ENCODE assay signal across 18 cellular contexts in genomic region chr16:49593423-49594040, GRCh38.
DNase-seq lines count a peak whose midpoint lies in the region; ATAC-seq and TF ChIP-seq lines count a peak whose summit lies in the region.
"Had no signal": no experiment of that assay in that cellular context is flagged by ENCODE, and none has a peak within 500 bp of the region (broad histone marks: within the 10 kb centered on the region; RNA-seq: fewer than 3 reads in every experiment).

No MANE protein-coding gene starts in this region.

- TF ChIP-seq CTCF in activated CD8-positive, alpha-beta T cell treated with anti-CD3 and anti-CD28 coated beads for 36 hours (IDR thresholded peaks at IDR 0.05), result no peak
- TF ChIP-seq CTCF in coronary artery (IDR thresholded peaks at IDR 0.05), result no peak

- H3K4me3 Mint-ChIP-seq in activated CD8-positive, alpha-beta T cell treated with anti-CD3 and anti-CD28 coated beads, Interleukin-2, amount 10 ng/mL, durations not matched to agents 7 days and 5 days, result no peak overlapping the region
- H3K4me3 Mint-ChIP-seq in activated CD8-positive, alpha-beta T cell treated with anti-CD3 and anti-CD28 coated beads for 36 hours, result no peak overlapping the region
- H3K4me3 Mint-ChIP-seq: activated B cell treated with CpG ODN at 0.5 μM for 24 hours; activated T-cell treated with anti-CD3 and anti-CD28 coated beads, Interleukin-2, amount 50 U/mL, for 24 hours; CD4-positive, CD25-positive, alpha-beta regulatory T cell; natural killer cell had no signal

- H3K27ac ChIP-seq in coronary artery, result no peak overlapping the region
- H3K27ac ChIP-seq: adrenal gland, esophagus muscularis mucosa had no signal

- in situ Hi-C loops in KBM-7 (cut with MboI; ENCODE audit: low pct_unique_long_range_greater_than_20kb, low sequenced_read_pairs), result no loop called here

- no peak overlapping the region for H3K27ac Mint-ChIP-seq in activated CD8-positive, alpha-beta T cell treated with anti-CD3 and anti-CD28 coated beads, Interleukin-2, amount 10 ng/mL, durations not matched to agents 7 days and 5 days
- H3K27ac Mint-ChIP-seq in activated CD8-positive, alpha-beta T cell treated with anti-CD3 and anti-CD28 coated beads for 36 hours, result no peak overlapping the region
- H3K27ac Mint-ChIP-seq: activated B cell treated with CpG ODN at 0.5 μM for 24 hours; activated T-cell treated with anti-CD3 and anti-CD28 coated beads, Interleukin-2, amount 50 U/mL, for 24 hours; CD4-positive, CD25-positive, alpha-beta regulatory T cell; natural killer cell had no signal

- H3K4me1 Mint-ChIP-seq in activated CD8-positive, alpha-beta T cell treated with anti-CD3 and anti-CD28 coated beads, Interleukin-2, amount 10 ng/mL, durations not matched to agents 7 days and 5 days (ENCODE audit: low read depth), result peaks cover 6% of the 10 kb centered on the region
- peaks cover 3% of the 10 kb centered on the region for H3K4me1 Mint-ChIP-seq in activated CD8-positive, alpha-beta T cell treated with anti-CD3 and anti-CD28 coated beads for 36 hours (ENCODE audit: low read depth)
- H3K4me1 Mint-ChIP-seq: activated B cell treated with CpG ODN at 0.5 μM for 24 hours, natural killer cell had no signal

- peaks cover 15% of the 10 kb centered on the region for H3K27me3 Mint-ChIP-seq in activated CD8-positive, alpha-beta T cell treated with anti-CD3 and anti-CD28 coated beads, Interleukin-2, amount 10 ng/mL, durations not matched to agents 7 days and 5 days (ENCODE audit: low read depth)
- peaks cover 4% of the 10 kb centered on the region for H3K27me3 Mint-ChIP-seq in activated CD8-positive, alpha-beta T cell treated with anti-CD3 and anti-CD28 coated beads for 36 hours

- POLR2A ChIA-PET in activated CD8-positive, alpha-beta T cell treated with anti-CD3 and anti-CD28 coated beads, Interleukin-2, amount 10 ng/mL, durations not matched to agents 7 days and 5 days (lab: Charles Lee), result no interaction called here
- POLR2A ChIA-PET in activated CD8-positive, alpha-beta T cell treated with anti-CD3 and anti-CD28 coated beads for 36 hours (lab: Charles Lee), result interaction anchor here (1.0 kb wide), 1 partner anchor 270 kb away, joined by 5 read pairs; no protein-coding TSS in a partner anchor

- CTCF ChIA-PET in activated CD8-positive, alpha-beta T cell treated with anti-CD3 and anti-CD28 coated beads, Interleukin-2, amount 10 ng/mL, durations not matched to agents 7 days and 5 days (lab: Charles Lee), result interaction anchor here (0.7 to 2.8 kb wide), 13 partner anchors 10 to 190 kb away, joined by 3 to 15 read pairs (median 3); no protein-coding TSS in a partner anchor
- CTCF ChIA-PET in activated CD8-positive, alpha-beta T cell treated with anti-CD3 and anti-CD28 coated beads for 36 hours (lab: Charles Lee), result interaction anchor here (0.7 to 3.3 kb wide), 21 partner anchors 8 to 328 kb away, joined by 3 to 29 read pairs (median 4); no protein-coding TSS in a partner anchor

- peak; percentile 33 for ATAC-seq in activated CD8-positive, alpha-beta T cell treated with anti-CD3 and anti-CD28 coated beads, Interleukin-2, amount 10 ng/mL, durations not matched to agents 7 days and 5 days
- no peak for ATAC-seq in activated CD8-positive, alpha-beta T cell treated with anti-CD3 and anti-CD28 coated beads for 36 hours
- ATAC-seq in sciatic nerve, result no peak

- intact Hi-C loops in activated CD8-positive, alpha-beta T cell treated with anti-CD3 and anti-CD28 coated beads for 36 hours (cut with micrococcal nuclease), result loop anchor here (5.0 kb wide), 1 partner anchor 186 kb away; no protein-coding TSS in a partner anchor
- intact Hi-C loops in sciatic nerve (cut with DNase I), result no loop called here

- H3K36me3 Mint-ChIP-seq in activated CD8-positive, alpha-beta T cell treated with anti-CD3 and anti-CD28 coated beads, Interleukin-2, amount 10 ng/mL, durations not matched to agents 7 days and 5 days (ENCODE audit: low read depth), result no peaks in the 10 kb centered on the region
- no peaks in the 10 kb centered on the region for H3K36me3 Mint-ChIP-seq in activated CD8-positive, alpha-beta T cell treated with anti-CD3 and anti-CD28 coated beads for 36 hours (ENCODE audit: low read depth)
- H3K36me3 Mint-ChIP-seq: CD4-positive, CD25-positive, alpha-beta regulatory T cell; natural killer cell had no signal

- no peak overlapping the region for H3K4me3 ChIP-seq in coronary artery
- H3K4me3 ChIP-seq: adrenal gland, esophagus muscularis mucosa had no signal

- no peaks in the 10 kb centered on the region for H3K9me3 Mint-ChIP-seq in activated CD8-positive, alpha-beta T cell treated with anti-CD3 and anti-CD28 coated beads, Interleukin-2, amount 10 ng/mL, durations not matched to agents 7 days and 5 days (ENCODE audit: insufficient read depth)
- no peaks in the 10 kb centered on the region for H3K9me3 Mint-ChIP-seq in activated CD8-positive, alpha-beta T cell treated with anti-CD3 and anti-CD28 coated beads for 36 hours
- H3K9me3 Mint-ChIP-seq: activated B cell treated with CpG ODN at 0.5 μM for 24 hours; activated T-cell treated with anti-CD3 and anti-CD28 coated beads, Interleukin-2, amount 50 U/mL, for 24 hours; CD4-positive, CD25-positive, alpha-beta regulatory T cell; natural killer cell had no signal

- DNase-seq in activated CD8-positive, alpha-beta T cell treated with anti-CD3 and anti-CD28 coated beads, Interleukin-2, amount 10 ng/mL, durations not matched to agents 7 days and 5 days, result no peak
- no peak for DNase-seq in activated CD8-positive, alpha-beta T cell treated with anti-CD3 and anti-CD28 coated beads for 36 hours
- DNase-seq in KBM-7, result peak; percentile 1
- DNase-seq in coronary artery (ENCODE audit: low spot score), result peak; percentile 29
- DNase-seq in sciatic nerve (ENCODE audit: low spot score), result peak; percentile 34
- no peak for DNase-seq in SIG-M5 treated with dmso at 0.1 percent for 504 hours (lab: John Stamatoyannopoulos, UW; ENCODE audit: unreplicated experiment)
- DNase-seq in medulla oblongata (ENCODE audit: extremely low spot score), result no peak
- DNase-seq in AG20443 (ENCODE audit: low spot score), result no peak
- DNase-seq: activated B cell treated with CpG ODN at 0.5 μM for 24 hours; GOT3; left ventricle myocardium superior; natural killer cell; stimulated activated naive CD4-positive, alpha-beta T cell treated with Interleukin-2 at 50 U/mL for 16 hours; T1000 had no signal

Comparison
In these comparisons a context has a peak if more than half of its experiments do, and no peak if none do; other contexts are left out.
1. DNase-seq: peak in KBM-7 (single experiment), coronary artery (single experiment) and sciatic nerve (single experiment); none in activated CD8-positive, alpha-beta T cell treated with anti-CD3 and anti-CD28 coated beads, Interleukin-2, amount 10 ng/mL, durations not matched to agents 7 days and 5 days (single experiment), activated CD8-positive, alpha-beta T cell treated with anti-CD3 and anti-CD28 coated beads for 36 hours (single experiment), SIG-M5 treated with dmso at 0.1 percent for 504 hours (single experiment), medulla oblongata (single experiment) and AG20443 (single experiment).